24 cellular contexts compared by ENCODE assay signal in genomic region chr1:7606096-7606495, GRCh38.
"Had no signal": no experiment of that assay in that cellular context is flagged by ENCODE, and none has a peak within 500 bp of the region (broad histone marks: within the 10 kb centered on the region; RNA-seq: fewer than 3 reads in every experiment).

No MANE protein-coding gene starts in this region.

- ATAC-seq: gastroesophageal sphincter; natural killer cell treated with Interleukin-12 subunit alpha and Interleukin-12 subunit beta and Interleukin-15 and Interleukin-18, amount 100 ng/mL, for 72 hours had no signal

- H3K36me3 Mint-ChIP-seq: activated CD4-positive, alpha-beta memory T cell treated with anti-CD3 and anti-CD28 coated beads for 36 hours; activated naive CD8-positive, alpha-beta T cell treated with anti-CD3 and anti-CD28 coated beads for 36 hours; brain; memory B cell; natural killer cell treated with Interleukin-12 subunit alpha and Interleukin-12 subunit beta and Interleukin-15 and Interleukin-18, amount 100 ng/mL, for 72 hours had no signal

- H3K9me3 ChIP-seq: adrenal gland, ascending aorta, gastroesophageal sphincter, thoracic aorta, upper lobe of left lung had no signal

- H3K4me1 Mint-ChIP-seq: activated CD4-positive, alpha-beta T cell treated with anti-CD3 and anti-CD28 coated beads, Interleukin-2, amount 10 ng/mL, durations not matched to agents 24 days and 14 days; activated naive CD8-positive, alpha-beta T cell treated with anti-CD3 and anti-CD28 coated beads for 36 hours; memory B cell had no signal

- H3K4me3 ChIP-seq: adrenal gland, ascending aorta, cardiac muscle cell, gastroesophageal sphincter, thoracic aorta, upper lobe of left lung had no signal

- H3K9me3 Mint-ChIP-seq: activated CD4-positive, alpha-beta memory T cell treated with anti-CD3 and anti-CD28 coated beads for 36 hours; activated CD4-positive, alpha-beta T cell treated with anti-CD3 and anti-CD28 coated beads, Interleukin-2, amount 10 ng/mL, durations not matched to agents 24 days and 14 days; activated naive CD4-positive, alpha-beta T cell treated with anti-CD3 and anti-CD28 coated beads for 36 hours; activated naive CD8-positive, alpha-beta T cell treated with anti-CD3 and anti-CD28 coated beads for 36 hours; activated T-helper 1 cell treated with anti-CD3 and anti-CD28 coated beads, Interleukin-12 subunit alpha, Interleukin-12 subunit beta, Interleukin-2, Interleukin-4 antibody, amounts not matched to agents 30 ng/mL and 10 ng/mL and 1 ng/mL, durations not matched to agents 14 hours and 24 hours and 36 hours; natural killer cell treated with Interleukin-12 subunit alpha and Interleukin-12 subunit beta and Interleukin-15 and Interleukin-18, amount 100 ng/mL, for 72 hours; T-helper 1 cell treated with Interleukin-12 subunit alpha and Interleukin-12 subunit beta and Interleukin-4 antibody, amounts not matched to agents 30 μg/mL and 1 μg/mL, for 36 hours had no signal

- H3K27me3 Mint-ChIP-seq: activated CD4-positive, alpha-beta T cell treated with anti-CD3 and anti-CD28 coated beads, Interleukin-2, amount 10 ng/mL, durations not matched to agents 24 days and 14 days had no signal

- H3K4me1 ChIP-seq: adrenal gland, ascending aorta, gastroesophageal sphincter, upper lobe of left lung had no signal

- H3K36me3 ChIP-seq: adrenal gland, ascending aorta, cardiac muscle cell, gastroesophageal sphincter, thoracic aorta, upper lobe of left lung had no signal

- H3K4me3 Mint-ChIP-seq: activated CD4-positive, alpha-beta memory T cell treated with anti-CD3 and anti-CD28 coated beads for 36 hours; activated CD4-positive, alpha-beta T cell treated with anti-CD3 and anti-CD28 coated beads, Interleukin-2, amount 10 ng/mL, durations not matched to agents 24 days and 14 days; activated naive CD4-positive, alpha-beta T cell treated with anti-CD3 and anti-CD28 coated beads for 36 hours; activated naive CD8-positive, alpha-beta T cell treated with anti-CD3 and anti-CD28 coated beads for 36 hours; activated T-helper 1 cell treated with anti-CD3 and anti-CD28 coated beads, Interleukin-12 subunit alpha, Interleukin-12 subunit beta, Interleukin-2, Interleukin-4 antibody, amounts not matched to agents 30 ng/mL and 10 ng/mL and 1 ng/mL, durations not matched to agents 14 hours and 24 hours and 36 hours; brain; memory B cell; natural killer cell treated with Interleukin-12 subunit alpha and Interleukin-12 subunit beta and Interleukin-15 and Interleukin-18, amount 100 ng/mL, for 72 hours; T-helper 1 cell treated with Interleukin-12 subunit alpha and Interleukin-12 subunit beta and Interleukin-4 antibody, amounts not matched to agents 30 μg/mL and 1 μg/mL, for 36 hours had no signal

- H3K27me3 ChIP-seq: adrenal gland, ascending aorta, cardiac muscle cell, upper lobe of left lung had no signal

- DNase-seq: activated CD4-positive, alpha-beta memory T cell treated with anti-CD3 and anti-CD28 coated beads for 36 hours; activated CD4-positive, alpha-beta T cell treated with anti-CD3 and anti-CD28 coated beads, Interleukin-2, amount 10 ng/mL, durations not matched to agents 24 days and 14 days; activated CD8-positive, alpha-beta memory T cell treated with anti-CD3 and anti-CD28 coated beads, Interleukin-2, amount 50 U/mL, for 4 hours; activated effector memory CD4-positive, alpha-beta T cell treated with anti-CD3 and anti-CD28 coated beads, Interleukin-2, amount 50 U/mL, for 16 hours; activated naive CD4-positive, alpha-beta T cell treated with anti-CD3 and anti-CD28 coated beads for 36 hours; activated naive CD8-positive, alpha-beta T cell treated with anti-CD3 and anti-CD28 coated beads for 36 hours; activated T-cell treated with anti-CD3 and anti-CD28 coated beads, Interleukin-2, amount 50 U/mL, for 1 hour; adrenal gland; hippocampal formation; stimulated activated naive CD4-positive, alpha-beta T cell treated with Interleukin-2 at 50 U/mL for 16 hours; T-helper 9 cell; upper lobe of left lung had no signal

- FAIRE-seq: endothelial cell of umbilical vein, TTC549 had no signal

- H3K27ac Mint-ChIP-seq: activated CD4-positive, alpha-beta memory T cell treated with anti-CD3 and anti-CD28 coated beads for 36 hours; activated CD4-positive, alpha-beta T cell treated with anti-CD3 and anti-CD28 coated beads, Interleukin-2, amount 10 ng/mL, durations not matched to agents 24 days and 14 days; activated naive CD4-positive, alpha-beta T cell treated with anti-CD3 and anti-CD28 coated beads for 36 hours; activated naive CD8-positive, alpha-beta T cell treated with anti-CD3 and anti-CD28 coated beads for 36 hours; activated T-helper 1 cell treated with anti-CD3 and anti-CD28 coated beads, Interleukin-12 subunit alpha, Interleukin-12 subunit beta, Interleukin-2, Interleukin-4 antibody, amounts not matched to agents 30 ng/mL and 10 ng/mL and 1 ng/mL, durations not matched to agents 14 hours and 24 hours and 36 hours; brain; memory B cell; natural killer cell treated with Interleukin-12 subunit alpha and Interleukin-12 subunit beta and Interleukin-15 and Interleukin-18, amount 100 ng/mL, for 72 hours; T-helper 1 cell treated with Interleukin-12 subunit alpha and Interleukin-12 subunit beta and Interleukin-4 antibody, amounts not matched to agents 30 μg/mL and 1 μg/mL, for 36 hours had no signal

- H3K27ac ChIP-seq: adrenal gland, ascending aorta, cardiac muscle cell, gastroesophageal sphincter, thoracic aorta, upper lobe of left lung, VCaP had no signal
